Comparison of ENCODE assay signal across 9 cellular contexts in the genomic region with DNA sequence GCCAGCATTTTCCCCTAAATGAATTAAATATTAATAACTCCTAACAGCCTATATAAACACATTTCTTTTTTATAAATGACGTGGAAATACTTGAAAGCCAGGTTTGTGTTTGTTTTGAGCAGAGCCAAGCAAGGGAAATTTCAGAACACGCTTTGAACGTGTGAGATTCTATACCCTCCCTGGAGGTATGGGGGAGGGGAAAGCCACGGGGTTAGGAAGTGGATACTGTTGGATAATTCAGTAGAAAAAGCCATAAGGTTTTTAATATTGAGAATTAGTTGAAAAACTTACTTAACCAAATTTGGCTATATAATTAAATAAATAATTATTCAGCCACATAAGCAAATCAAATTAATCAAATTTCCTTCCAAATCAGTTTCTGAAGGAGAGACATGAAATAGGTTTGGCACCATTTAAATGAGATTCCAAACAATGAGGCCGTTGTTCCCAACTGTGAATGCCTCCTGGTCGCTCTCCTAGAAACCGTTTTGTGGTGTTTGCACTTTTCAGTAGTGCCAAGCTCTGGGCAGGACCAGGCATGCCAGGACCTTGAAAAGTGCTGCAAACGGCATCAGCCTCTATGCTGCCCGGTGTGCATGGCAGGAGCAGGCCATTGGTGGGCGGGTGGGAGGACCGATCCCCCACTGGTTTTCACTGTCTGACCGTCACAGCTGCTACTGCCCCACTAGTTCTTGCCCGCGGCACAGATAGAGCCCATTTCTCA.
DNase-seq lines count a peak whose midpoint lies in the region; ATAC-seq, FAIRE-seq and TF ChIP-seq lines count a peak whose summit lies in the region.
"Had no signal": no experiment of that assay in that cellular context is flagged by ENCODE, and none has a peak within 500 bp of the region (broad histone marks: within the 10 kb centered on the region; RNA-seq: fewer than 3 reads in every experiment).

No MANE protein-coding gene starts in this region.

- FAIRE-seq in urothelium cell line (lab: Jason Lieb, UNC), result peak; percentile 89

- H3K27ac ChIP-seq in RWPE1, result peak overlapping the region; percentile 79

- intact Hi-C loops in natural killer cell (cut with micrococcal nuclease), result no loop called here

- no peak overlapping the region for H3K27ac Mint-ChIP-seq in natural killer cell

- ATAC-seq in GM21367 (IDR thresholded peaks at IDR 0.05; ENCODE audit: unreplicated experiment), result no peak
- ATAC-seq in natural killer cell, result no peak

- H3K27me3 Mint-ChIP-seq in natural killer cell (ENCODE audit: low read depth in 2 of 2), result no peaks in the 10 kb centered on the region

- H3K4me3 Mint-ChIP-seq in natural killer cell, result no peak overlapping the region

- no peaks in the 10 kb centered on the region for H3K36me3 Mint-ChIP-seq in natural killer cell

- H3K4me1 Mint-ChIP-seq in natural killer cell, result no peaks in the 10 kb centered on the region

- H3K9me3 Mint-ChIP-seq in natural killer cell, result no peaks in the 10 kb centered on the region

- DNase-seq in DMS53 (lab: John Stamatoyannopoulos, UW) (peak; percentile 35), DMS53 treated with DMSO at 0.1 percent for 48 hours (lab: John Stamatoyannopoulos, UW; ENCODE audit: unreplicated experiment) (no peak), RWPE1 (ENCODE audit: low spot score) (peak; percentile 52), hypothalamus (lab: John Stamatoyannopoulos, UW) (peak in 43 of 51 donors; percentile 2 to 66 (median 18)), urothelium cell line (ENCODE audit: low spot score) (peak; percentile 60), natural killer cell (no peak)
- DNase-seq in activated T-cell treated with anti-CD3 and anti-CD28 coated beads, Interleukin-2, amount 50 U/mL, for 1 hour, result no peak
- DNase-seq: 8988T had no signal

- TF ChIP-seq CTCF in RWPE1 (conservative IDR thresholded peaks at IDR 0.05; ENCODE audit: low read depth) (no peak), natural killer cell (IDR thresholded peaks at IDR 0.05) (no peak)

- POLR2A ChIA-PET in RWPE1 (lab: Yijun Ruan, JAX; ENCODE audit: low non-redundant PET), result interaction anchor here (0.6 kb wide), 1 partner anchor 17 kb away, joined by 3 read pairs; no protein-coding TSS in a partner anchor

- CTCF ChIA-PET in RWPE1 (lab: Yijun Ruan, JAX), result no interaction called here

Comparison
In these comparisons a context has a peak if more than half of its experiments do, and no peak if none do; other contexts are left out.
1. DNase-seq: peak in DMS53 (single experiment), RWPE1 (single experiment), hypothalamus (43 of 51) and urothelium cell line (single experiment); none in DMS53 treated with DMSO at 0.1 percent for 48 hours (single experiment), activated T-cell treated with anti-CD3 and anti-CD28 coated beads, Interleukin-2, amount 50 U/mL, for 1 hour (single experiment) and natural killer cell (single experiment).